Comparison of ENCODE assay signal across 16 cellular contexts in genomic region chr14:55221186-55221585, GRCh38. TPM values are rescaled to one million over a fixed set of nuclear protein-coding genes. Genes with fewer than 3 reads are reported as not detected.
DNase-seq lines count a peak whose midpoint lies in the region; ATAC-seq and TF ChIP-seq lines count a peak whose summit lies in the region.
"Had no signal": no experiment of that assay in that cellular context is flagged by ENCODE, and none has a peak within 500 bp of the region (broad histone marks: within the 10 kb centered on the region; RNA-seq: fewer than 3 reads in every experiment).

No MANE protein-coding gene starts in this region.

- H3K9me3 ChIP-seq in IMR-90 (ENCODE audit: control insufficient read depth, insufficient read depth, low read length): peaks cover 2% of the 10 kb centered on the region; the same call in 1 of the 2 replicates
- H3K9me3 ChIP-seq: prostate gland had no signal

- H2BK20ac ChIP-seq in IMR-90 (ENCODE audit: low read depth, low read length): no peak overlapping the region

- no peaks in the 10 kb centered on the region for H4K20me1 ChIP-seq in IMR-90 (ENCODE audit: insufficient read depth, low read length)

- H3K79me1 ChIP-seq in IMR-90 (ENCODE audit: low read depth in 1 of 2, low read length in 2 of 2): no peaks in the 10 kb centered on the region

- H3K4me3 Mint-ChIP-seq in stimulated activated memory B cell treated with anti-CD40 and anti-IgM and Interleukin-4, amounts not matched to agents 10 μg/mL and 1 μg/mL and 100 μg/mL, for 72 hours: no peak overlapping the region
- no peak overlapping the region for H3K4me3 Mint-ChIP-seq in activated CD4-positive, alpha-beta memory T cell treated with anti-CD3 and anti-CD28 coated beads for 36 hours
- H3K4me3 Mint-ChIP-seq: activated T-cell treated with anti-CD3 and anti-CD28 coated beads, Interleukin-2, amount 50 U/mL, for 4 hours; brain; CD4-positive, CD25-positive, alpha-beta regulatory T cell had no signal

- TF ChIP-seq RAD21 in IMR-90 (IDR thresholded peaks at IDR 0.05; ENCODE audit: low read length): no peak

- H4K5ac ChIP-seq in IMR-90 (ENCODE audit: low read depth, low read length): no peak overlapping the region

- TF ChIP-seq POLR2A in IMR-90 (IDR thresholded peaks at IDR 0.05; ENCODE audit: low read depth, low read length): no peak

- peaks cover 4% of the 10 kb centered on the region for H3K36me3 Mint-ChIP-seq in stimulated activated memory B cell treated with anti-CD40 and anti-IgM and Interleukin-4, amounts not matched to agents 10 μg/mL and 1 μg/mL and 100 μg/mL, for 72 hours
- peaks cover under 1% of the 10 kb centered on the region for H3K36me3 Mint-ChIP-seq in activated CD4-positive, alpha-beta memory T cell treated with anti-CD3 and anti-CD28 coated beads for 36 hours
- H3K36me3 Mint-ChIP-seq: brain had no signal

- no peak overlapping the region for H2BK15ac ChIP-seq in IMR-90 (ENCODE audit: low read depth, low read length)

- H3K27me3 Mint-ChIP-seq in stimulated activated memory B cell treated with anti-CD40 and anti-IgM and Interleukin-4, amounts not matched to agents 10 μg/mL and 1 μg/mL and 100 μg/mL, for 72 hours: no peaks in the 10 kb centered on the region
- peaks cover 2% of the 10 kb centered on the region for H3K27me3 Mint-ChIP-seq in activated CD4-positive, alpha-beta memory T cell treated with anti-CD3 and anti-CD28 coated beads for 36 hours
- H3K27me3 Mint-ChIP-seq: brain had no signal

- intact Hi-C loops in IMR-90 (cut with micrococcal nuclease): no loop called here
- intact Hi-C loops in activated CD4-positive, alpha-beta memory T cell treated with anti-CD3 and anti-CD28 coated beads for 36 hours (cut with micrococcal nuclease): no loop called here

- no peak overlapping the region; the same call in 1 of the 2 replicates for H3K4me2 ChIP-seq in IMR-90 (ENCODE audit: low read depth, low read length)

- H3K56ac ChIP-seq in IMR-90 (ENCODE audit: extremely low read depth, insufficient read depth, low read length): no peak overlapping the region

- H3K4me1 Mint-ChIP-seq in stimulated activated memory B cell treated with anti-CD40 and anti-IgM and Interleukin-4, amounts not matched to agents 10 μg/mL and 1 μg/mL and 100 μg/mL, for 72 hours: no peaks in the 10 kb centered on the region
- H3K4me1 Mint-ChIP-seq in activated CD4-positive, alpha-beta memory T cell treated with anti-CD3 and anti-CD28 coated beads for 36 hours (ENCODE audit: low read depth): peaks cover 4% of the 10 kb centered on the region
- H3K4me1 Mint-ChIP-seq: brain had no signal

- H4K8ac ChIP-seq in IMR-90 (ENCODE audit: low read depth in 2 of 2, low read length in 2 of 2): no peak overlapping the region

- no peak overlapping the region for H3K14ac ChIP-seq in IMR-90 (replicated peaks; ENCODE audit: low read depth, low read length)

- DNase-seq in Caki2 (ENCODE audit: low read depth) (peak; percentile 4), IMR-90 (peak; percentile 78), choroid plexus epithelial cell (ENCODE audit: low read depth) (peak; percentile 59), kidney glomerular epithelial cell (lab: John Stamatoyannopoulos, UW) (peak; percentile 50), midbrain (lab: John Stamatoyannopoulos, UW) (no peak), GDM1 (lab: John Stamatoyannopoulos, UW) (no peak)
- DNase-seq in activated CD4-positive, alpha-beta memory T cell treated with anti-CD3 and anti-CD28 coated beads for 36 hours: no peak
- DNase-seq: activated CD4-positive, CD25-positive, alpha-beta regulatory T cell; activated T-cell treated with anti-CD3 and anti-CD28 coated beads, Interleukin-2, amount 50 U/mL, for 4 hours; CD4-positive, CD25-positive, alpha-beta regulatory T cell; erythroblast; NCI-H2081; NK-92 treated with Interleukin-12 subunit alpha and Interleukin-12 subunit beta, amount 100 ng/mL, for 24 hours had no signal

- no peaks in the 10 kb centered on the region for H3K27me3 ChIP-seq in IMR-90 (ENCODE audit: control insufficient read depth, insufficient read depth, low read length)

- no peaks in the 10 kb centered on the region for H3K9me1 ChIP-seq in IMR-90 (ENCODE audit: insufficient read depth, low read length)

- no CpG with 5 or more reads among the region's 4 CpGs for WGBS in IMR-90 (ENCODE audit: extremely low coverage in 2 of 2, insufficient read length in 1 of 2), 2 experiments

- no peak overlapping the region for H3K9ac ChIP-seq in IMR-90 (ENCODE audit: low read depth, low read length)

- POLR2A ChIA-PET in IMR-90 (lab: Charles Lee; ENCODE audit: unreplicated experiment): no interaction called here
- POLR2A ChIA-PET in activated CD4-positive, alpha-beta memory T cell treated with anti-CD3 and anti-CD28 coated beads for 36 hours (lab: Charles Lee): interaction anchor here (0.6 kb wide), 1 partner anchor 109 kb away, joined by 3 read pairs; no protein-coding TSS in a partner anchor

- TF ChIP-seq CTCF in IMR-90 (conservative IDR thresholded peaks at IDR 0.05; ENCODE audit: low read depth, low read length) (no peak), choroid plexus epithelial cell (conservative IDR thresholded peaks at IDR 0.05; ENCODE audit: low read depth, low read length) (no peak)

- H3K9me3 Mint-ChIP-seq in stimulated activated memory B cell treated with anti-CD40 and anti-IgM and Interleukin-4, amounts not matched to agents 10 μg/mL and 1 μg/mL and 100 μg/mL, for 72 hours: peaks cover 3% of the 10 kb centered on the region
- peaks cover 6% of the 10 kb centered on the region for H3K9me3 Mint-ChIP-seq in activated CD4-positive, alpha-beta memory T cell treated with anti-CD3 and anti-CD28 coated beads for 36 hours

- H3K4me3 ChIP-seq in IMR-90 (ENCODE audit: insufficient read depth, low read depth, low read length) (no peak overlapping the region), choroid plexus epithelial cell (ENCODE audit: low read depth, low read length) (no peak overlapping the region)
- H3K4me3 ChIP-seq: prostate gland had no signal

- no peak overlapping the region for H3K23ac ChIP-seq in IMR-90 (ENCODE audit: low read depth, low read length)

- dilution Hi-C loops in IMR-90 (cut with HindIII; ENCODE audit: low sequenced_read_pairs, unreplicated experiment): no loop called here

- no peak overlapping the region for H3K18ac ChIP-seq in IMR-90 (ENCODE audit: low read depth, low read length)

- no peak overlapping the region for H2AK9ac ChIP-seq in IMR-90 (replicated peaks; ENCODE audit: low read depth, low read length, poor library complexity)

- CTCF ChIA-PET in IMR-90 (lab: Yijun Ruan, JAX): no interaction called here
- CTCF ChIA-PET in activated CD4-positive, alpha-beta memory T cell treated with anti-CD3 and anti-CD28 coated beads for 36 hours (lab: Charles Lee): interaction anchor here (2.1 kb wide), 1 partner anchor 133 kb away, joined by 6 read pairs; no protein-coding TSS in a partner anchor

- no peaks in the 10 kb centered on the region for H3K36me3 ChIP-seq in IMR-90 (ENCODE audit: control insufficient read depth, insufficient read depth, low read length)
- H3K36me3 ChIP-seq: prostate gland had no signal

- H2BK5ac ChIP-seq in IMR-90 (ENCODE audit: low read depth, low read length, poor library complexity, severe bottlenecking): no peak overlapping the region

- in situ Hi-C loops in Caki2 (cut with HindIII; ENCODE audit: low pct_unique_long_range_greater_than_20kb, low sequenced_read_pairs) (no loop called here), IMR-90 (cut with MboI; ENCODE audit: low sequenced_read_pairs) (no loop called here)

- no peak overlapping the region for H3K27ac ChIP-seq in IMR-90 (ENCODE audit: insufficient read depth, low read length)
- H3K27ac ChIP-seq: prostate gland had no signal

- peak; percentile 56 for ATAC-seq in IMR-90 (ENCODE audit: low read depth)
- ATAC-seq in stimulated activated memory B cell treated with anti-CD40 and anti-IgM and Interleukin-4, amounts not matched to agents 10 μg/mL and 1 μg/mL and 100 μg/mL, for 72 hours: no peak
- ATAC-seq: activated T-cell treated with anti-CD3 and anti-CD28 coated beads, Interleukin-2, amount 50 U/mL, for 4 hours had no signal

- H2AK5ac ChIP-seq in IMR-90 (ENCODE audit: low read depth, low read length): no peak overlapping the region

- no TSS peak for BruUV-seq in IMR-90 (replicated peaks; lab: Mats Ljungman, UMichigan)

- no peak overlapping the region for H3K27ac Mint-ChIP-seq in stimulated activated memory B cell treated with anti-CD40 and anti-IgM and Interleukin-4, amounts not matched to agents 10 μg/mL and 1 μg/mL and 100 μg/mL, for 72 hours
- no peak overlapping the region for H3K27ac Mint-ChIP-seq in activated CD4-positive, alpha-beta memory T cell treated with anti-CD3 and anti-CD28 coated beads for 36 hours
- H3K27ac Mint-ChIP-seq: brain; CD4-positive, CD25-positive, alpha-beta regulatory T cell had no signal

- no peak overlapping the region for H4K91ac ChIP-seq in IMR-90 (ENCODE audit: insufficient read depth, low read depth, low read length)

- H2AFZ ChIP-seq in IMR-90 (replicated peaks; ENCODE audit: low read length, poor library complexity): no peak overlapping the region

- H3K4ac ChIP-seq in IMR-90 (ENCODE audit: low read depth, low read length): no peak overlapping the region

- no peak overlapping the region for H2BK120ac ChIP-seq in IMR-90 (ENCODE audit: low read depth, low read length)

- H3K4me1 ChIP-seq in IMR-90 (ENCODE audit: control insufficient read depth, insufficient read depth, low read length): no peaks in the 10 kb centered on the region
- H3K4me1 ChIP-seq: prostate gland had no signal

TF ChIP-seq in IMR-90, 13 proteins besides CTCF, POLR2A, EP300 and RAD21 (continues in another document):
- TF ChIP-seq RFX5 (IDR thresholded peaks at IDR 0.05; ENCODE audit: low read depth, low read length): no peak

RNA-seq across cellular contexts. Expression of gene DLGAP5, which starts 29.8 kb away (rescaled TPM):
- 27.1 and 29.9 TPM in 2 replicates for total RNA-seq in Caki2 (2014; rRNA removed; shearing (Covaris generic); ENCODE audit: low replicate concordance)
- total RNA-seq in IMR-90 (2012; rRNA removed): 19.0 and 40.3 TPM in 2 replicates
- polyA plus RNA-seq in IMR-90 (2012; rRNA removed): 11.3 and 14.9 TPM in 2 replicates
- 0.91 and 1.9 TPM in 2 replicates for polyA plus RNA-seq in IMR-90 (2012; cell fraction: cytosol; rRNA removed)
- 0.82 and 5.4 TPM in 2 replicates for polyA plus RNA-seq in IMR-90 (2012; cell fraction: nucleus; rRNA removed; ENCODE audit: low replicate concordance)
- total RNA-seq in activated CD4-positive, alpha-beta memory T cell treated with anti-CD3 and anti-CD28 coated beads for 36 hours: 10 to 100 TPM; 92.7 to 97.9 TPM

RNA-seq across cellular contexts. Expression of gene FBXO34, which starts 50.0 kb away (rescaled TPM):
- 17.9 and 20.3 TPM in 2 replicates for total RNA-seq in Caki2 (2014; rRNA removed; shearing (Covaris generic); ENCODE audit: low replicate concordance)
- 27.8 and 35.1 TPM in 2 replicates for total RNA-seq in IMR-90 (2012; rRNA removed)
- 13.2 and 15.4 TPM in 2 replicates for polyA plus RNA-seq in IMR-90 (2012; rRNA removed)
- polyA plus RNA-seq in IMR-90 (2012; cell fraction: cytosol; rRNA removed): 6.2 and 8.7 TPM in 2 replicates
- 6.1 and 20.6 TPM in 2 replicates for polyA plus RNA-seq in IMR-90 (2012; cell fraction: nucleus; rRNA removed; ENCODE audit: low replicate concordance)
- 10 to 100 TPM; 19.8 to 22.0 TPM for total RNA-seq in activated CD4-positive, alpha-beta memory T cell treated with anti-CD3 and anti-CD28 coated beads for 36 hours

Comparison
In these comparisons a context has a peak if more than half of its experiments do, and no peak if none do; other contexts are left out.
1. DNase-seq: peak in Caki2 (single experiment), IMR-90 (single experiment), choroid plexus epithelial cell (single experiment) and kidney glomerular epithelial cell (single experiment); none in midbrain (single experiment), GDM1 (single experiment) and activated CD4-positive, alpha-beta memory T cell treated with anti-CD3 and anti-CD28 coated beads for 36 hours (single experiment).